26 cellular contexts compared by ENCODE assay signal in the genomic region with DNA sequence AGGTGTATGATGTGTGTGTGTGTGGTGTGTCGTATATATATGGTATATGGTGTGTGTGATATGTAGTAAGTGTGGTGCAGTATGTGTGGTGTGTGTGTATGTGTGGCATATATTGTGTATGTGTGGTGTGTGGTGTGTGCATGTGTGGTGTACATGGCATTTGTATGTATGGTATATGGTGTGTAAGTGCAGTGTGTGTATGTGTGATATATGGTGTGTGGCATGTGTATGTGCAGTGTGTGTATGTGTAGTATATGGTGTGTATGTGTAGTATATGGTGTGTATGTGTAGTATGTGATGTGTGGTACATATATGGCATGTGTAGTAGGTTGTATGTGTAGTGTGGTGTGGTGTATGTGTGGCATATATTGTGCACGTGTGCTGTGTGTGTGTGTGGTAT.
"Had no signal": no experiment of that assay in that cellular context is flagged by ENCODE, and none has a peak within 500 bp of the region (broad histone marks: within the 10 kb centered on the region; RNA-seq: fewer than 3 reads in every experiment).

No MANE protein-coding gene starts in this region.

- FAIRE-seq: colon had no signal

- H3K27ac ChIP-seq: brain microvascular endothelial cell, VCaP had no signal

- DNase-seq: activated B cell treated with CpG ODN at 0.5 μM for 24 hours; activated CD4-positive, alpha-beta T cell treated with anti-CD3 and anti-CD28 coated beads for 48 hours; activated CD4-positive, CD25-positive, alpha-beta regulatory T cell treated with anti-CD3 and anti-CD28 coated beads, Interleukin-2, amount 50 U/mL, for 72 hours; activated CD8-positive, alpha-beta T cell treated with anti-CD3 and anti-CD28 coated beads for 36 hours; activated naive CD4-positive, alpha-beta T cell treated with anti-CD3 and anti-CD28 coated beads, Interleukin-2, amount 10 ng/mL, durations not matched to agents 7 days and 5 days; activated naive CD8-positive, alpha-beta T cell treated with anti-CD3 and anti-CD28 coated beads, Interleukin-2, amount 50 U/mL, for 24 hours; activated T-cell treated with anti-CD3 and anti-CD28 coated beads, Interleukin-2, amount 50 U/mL, for 24 hours; anterior cingulate cortex; brain microvascular endothelial cell; central memory CD4-positive, alpha-beta T cell; NCI-H1048; NCI-H1436 treated with DMSO at 0.1 percent for 48 hours; NCI-H1694 treated with DMSO at 0.1 percent for 48 hours; NCI-H2029; NCI-H345; NCI-H510A; NCI-H526; NCI-H748 treated with DMSO at 0.1 percent for 48 hours; OCI-M1; Right ventricle myocardium superior; SW 1271; T-helper 1 cell; T-helper 2 cell; T-helper 9 cell had no signal

- H3K27me3 ChIP-seq: brain microvascular endothelial cell had no signal

- H3K36me3 ChIP-seq: brain microvascular endothelial cell had no signal

- ATAC-seq: activated CD8-positive, alpha-beta T cell treated with anti-CD3 and anti-CD28 coated beads for 36 hours; activated naive CD8-positive, alpha-beta T cell treated with anti-CD3 and anti-CD28 coated beads, Interleukin-2, amount 50 U/mL, for 24 hours had no signal
